In genomic region chr12:27743601-27744000, GRCh38 we compare ENCODE assay signal across 8 cellular contexts. TPM values are rescaled to one million over a fixed set of nuclear protein-coding genes. Genes with fewer than 3 reads are reported as not detected.
"Had no signal": no experiment of that assay in that cellular context is flagged by ENCODE, and none has a peak within 500 bp of the region (broad histone marks: within the 10 kb centered on the region; RNA-seq: fewer than 3 reads in every experiment).

No MANE protein-coding gene starts in this region.

- H3K27ac ChIP-seq: HL-60 had no signal

- DNase-seq: IMR-90, KBM-7 had no signal

- H3K4me3 ChIP-seq: K562 had no signal

- H3K4me3 Mint-ChIP-seq: IgD-negative memory B cell had no signal

- H3K9me3 Mint-ChIP-seq: IgD-negative memory B cell had no signal

- H3K27me3 Mint-ChIP-seq: IgD-negative memory B cell had no signal

RNA-seq across cellular contexts. Expression of gene MANSC4, which starts 36.4 kb away (rescaled TPM):
- total RNA-seq: HepG2, HT-29, HT1080, IMR-90, K562 had no signal
- polyA plus RNA-seq: HepG2, IMR-90, K562 had no signal

RNA-seq across cellular contexts. Expression of gene REP15, which starts 47.4 kb away (rescaled TPM):
- total RNA-seq: K562 had no signal
- polyA plus RNA-seq: IgD-negative memory B cell, K562 had no signal
